ENCODE assay signal across 15 cellular contexts in genomic region chr3:195080125-195080524, GRCh38.
A peak's percentile ranks its signal among the peaks of the same experiment; 100 is the strongest.
DNase-seq lines count a peak whose midpoint lies in the region; ATAC-seq, FAIRE-seq and TF ChIP-seq lines count a peak whose summit lies in the region.
"Had no signal": no experiment of that assay in that cellular context is flagged by ENCODE, and none has a peak within 500 bp of the region (broad histone marks: within the 10 kb centered on the region; RNA-seq: fewer than 3 reads in every experiment).

No MANE protein-coding gene starts in this region.

- intact Hi-C loops in CD14-positive monocyte (cut with micrococcal nuclease), result no loop called here
- intact Hi-C loops in dendritic cell treated with granulocyte-macrophage colony-stimulating factor and Interleukin-4, amounts not matched to agents 40 ng/mL and 50 ng/mL, for 4 days (cut with micrococcal nuclease), result no loop called here

- H3K36me3 Mint-ChIP-seq in CD14-positive monocyte, result peaks cover 7 to 11% of the 10 kb centered on the region in 2 donors
- peaks cover 58% of the 10 kb centered on the region for H3K36me3 Mint-ChIP-seq in dendritic cell treated with granulocyte-macrophage colony-stimulating factor and Interleukin-4, amounts not matched to agents 40 ng/mL and 50 ng/mL, for 4 days (ENCODE audit: low read depth)
- peaks cover 5% of the 10 kb centered on the region for H3K36me3 Mint-ChIP-seq in nephron progenitor cell (ENCODE audit: low read depth)

- peaks cover 40% of the 10 kb centered on the region for H3K4me1 Mint-ChIP-seq in CD14-positive monocyte
- H3K4me1 Mint-ChIP-seq in dendritic cell treated with granulocyte-macrophage colony-stimulating factor and Interleukin-4, amounts not matched to agents 40 ng/mL and 50 ng/mL, for 4 days (ENCODE audit: low read depth), result peaks cover 64% of the 10 kb centered on the region
- peaks cover 79% of the 10 kb centered on the region for H3K4me1 Mint-ChIP-seq in nephron progenitor cell

- peak overlapping the region in 1 of 2 donors; percentile 46 for H3K4me3 Mint-ChIP-seq in CD14-positive monocyte
- H3K4me3 Mint-ChIP-seq in dendritic cell treated with granulocyte-macrophage colony-stimulating factor and Interleukin-4, amounts not matched to agents 40 ng/mL and 50 ng/mL, for 4 days, result no peak overlapping the region
- H3K4me3 Mint-ChIP-seq in nephron progenitor cell, result peak overlapping the region; percentile 8
- H3K4me3 Mint-ChIP-seq: activated T-cell treated with anti-CD3 and anti-CD28 coated beads, Interleukin-2, amount 50 U/mL, for 24 hours had no signal

- H3K27ac Mint-ChIP-seq in CD14-positive monocyte (peak overlapping the region in 5 of 7 donors; percentile 8 to 80 (median 55)), nephron progenitor cell (peak overlapping the region; percentile 78)
- H3K27ac Mint-ChIP-seq in dendritic cell treated with granulocyte-macrophage colony-stimulating factor and Interleukin-4, amounts not matched to agents 40 ng/mL and 50 ng/mL, for 4 days, result peak overlapping the region; percentile 14
- H3K27ac Mint-ChIP-seq: activated T-cell treated with anti-CD3 and anti-CD28 coated beads, Interleukin-2, amount 50 U/mL, for 24 hours had no signal

- H3K27me3 Mint-ChIP-seq in CD14-positive monocyte (ENCODE audit: low read depth in 3 of 3), result peaks cover 0 to 3% (median 1%) of the 10 kb centered on the region in 3 donors
- H3K27me3 Mint-ChIP-seq in dendritic cell treated with granulocyte-macrophage colony-stimulating factor and Interleukin-4, amounts not matched to agents 40 ng/mL and 50 ng/mL, for 4 days, result no peaks in the 10 kb centered on the region
- H3K27me3 Mint-ChIP-seq in nephron progenitor cell (ENCODE audit: low read depth, poor library complexity), result peaks cover 3% of the 10 kb centered on the region
- H3K27me3 Mint-ChIP-seq: activated T-cell treated with anti-CD3 and anti-CD28 coated beads, Interleukin-2, amount 50 U/mL, for 24 hours had no signal

- peak; percentile 9 for FAIRE-seq in HTR-8/SVneo (lab: Jason Lieb, UNC)

- ATAC-seq in HG03097 (IDR thresholded peaks at IDR 0.05; ENCODE audit: low FRiP score, unreplicated experiment), result no peak
- ATAC-seq: activated CD4-positive, CD25-positive, alpha-beta regulatory T cell treated with anti-CD3 and anti-CD28 coated beads, Interleukin-2, amount 50 U/mL, for 24 hours; left colon had no signal

- DNase-seq in CD14-positive monocyte (ENCODE audit: low spot score) (no peak), HTR-8/SVneo (ENCODE audit: insufficient read length, low spot score) (no peak), nephron progenitor cell (no peak), kidney tubule cell (ENCODE audit: low spot score) (no peak), NCI-H2081 (lab: John Stamatoyannopoulos, UW) (no peak), AG08395 (ENCODE audit: low spot score) (no peak)
- DNase-seq: activated T-cell treated with anti-CD3 and anti-CD28 coated beads, Interleukin-2, amount 50 U/mL, for 24 hours; effector CD8-positive, alpha-beta T cell; GDM1; left colon; occipital lobe; SK-N-SH had no signal

- TF ChIP-seq CTCF in CD14-positive monocyte (IDR thresholded peaks at IDR 0.05) (no peak), nephron progenitor cell (IDR thresholded peaks at IDR 0.05) (no peak)

- H3K9me3 Mint-ChIP-seq in CD14-positive monocyte (no peaks in the 10 kb centered on the region), nephron progenitor cell (no peaks in the 10 kb centered on the region)
- H3K9me3 Mint-ChIP-seq in dendritic cell treated with granulocyte-macrophage colony-stimulating factor and Interleukin-4, amounts not matched to agents 40 ng/mL and 50 ng/mL, for 4 days, result no peaks in the 10 kb centered on the region
- H3K9me3 Mint-ChIP-seq: activated T-cell treated with anti-CD3 and anti-CD28 coated beads, Interleukin-2, amount 50 U/mL, for 24 hours had no signal

Comparison
In these comparisons a context has a peak if more than half of its experiments do, and no peak if none do; other contexts are left out.
1. H3K27ac Mint-ChIP-seq: peak in every context shown above with its lines; median percentile 78 in nephron progenitor cell; 55 in CD14-positive monocyte; 14 in dendritic cell treated with granulocyte-macrophage colony-stimulating factor and Interleukin-4, amounts not matched to agents 40 ng/mL and 50 ng/mL, for 4 days.